Comparison of ENCODE assay signal across 32 cellular contexts in genomic region chr3:22322861-22323260, GRCh38.
"Had no signal": no experiment of that assay in that cellular context is flagged by ENCODE, and none has a peak within 500 bp of the region (broad histone marks: within the 10 kb centered on the region; RNA-seq: fewer than 3 reads in every experiment).

No MANE protein-coding gene starts in this region.

- H3K9me3 ChIP-seq: heart right ventricle, left lung, lower lobe of right lung, pancreas, prostate gland, suprapubic skin, thoracic aorta, tibial nerve, uterus had no signal

- H3K4me1 Mint-ChIP-seq: immature natural killer cell; mesothelial cell of epicardium; naive B cell; natural killer cell; nephron progenitor cell; stimulated activated effector memory CD8-positive, alpha-beta T cell treated with anti-CD3 and anti-CD28 coated beads, Interleukin-12 subunit alpha, Interleukin-12 subunit beta, amount 100 ng/mL, for 72 hours had no signal

- H3K4me1 ChIP-seq: heart right ventricle, left lung, lower lobe of right lung, pancreas, prostate gland, suprapubic skin, tibial nerve, uterus had no signal

- H3K9me3 Mint-ChIP-seq: mesothelial cell of epicardium, nephron progenitor cell, type B pancreatic cell had no signal

- H2AFZ ChIP-seq: hepatocyte had no signal

- H3K27ac Mint-ChIP-seq: immature natural killer cell; mesothelial cell of epicardium; naive B cell; natural killer cell; nephron progenitor cell; stimulated activated effector memory CD8-positive, alpha-beta T cell treated with anti-CD3 and anti-CD28 coated beads, Interleukin-12 subunit alpha, Interleukin-12 subunit beta, amount 100 ng/mL, for 72 hours; stimulated activated naive CD8-positive, alpha-beta T cell treated with anti-CD3 and anti-CD28 coated beads, Interleukin-15, Interleukin-2, amounts not matched to agents 100 ng/mL and 50 ng/mL, for 24 hours; type B pancreatic cell had no signal

- H3K36me3 ChIP-seq: heart right ventricle, left lung, lower lobe of right lung, pancreas, prostate gland, suprapubic skin, thoracic aorta, tibial nerve, uterus had no signal

- H3K27ac ChIP-seq: heart right ventricle, hepatocyte, left lung, lower lobe of right lung, pancreas, prostate gland, skin epidermis, suprapubic skin, thoracic aorta, tibial nerve, uterus had no signal

- H3K4me3 ChIP-seq: heart right ventricle, hepatocyte, left lung, lower lobe of right lung, pancreas, prostate gland, skin epidermis, suprapubic skin, thoracic aorta, tibial nerve, uterus had no signal

- H3K4me2 ChIP-seq: hepatocyte had no signal

- H3K36me3 Mint-ChIP-seq: immature natural killer cell; mesothelial cell of epicardium; naive B cell; natural killer cell; stimulated activated effector memory CD8-positive, alpha-beta T cell treated with anti-CD3 and anti-CD28 coated beads, Interleukin-12 subunit alpha, Interleukin-12 subunit beta, amount 100 ng/mL, for 72 hours; type B pancreatic cell had no signal

- FAIRE-seq: islet of Langerhans, kidney, pancreas had no signal

- H3K27me3 Mint-ChIP-seq: naive B cell; stimulated activated naive CD8-positive, alpha-beta T cell treated with anti-CD3 and anti-CD28 coated beads, Interleukin-15, Interleukin-2, amounts not matched to agents 100 ng/mL and 50 ng/mL, for 24 hours had no signal

- DNase-seq: heart right ventricle; immature natural killer cell; kidney; left colon; left lung; lower lobe of right lung; mammary epithelial cell; mesenchymal stem cell; naive B cell; natural killer cell; nephron progenitor cell; pancreas; posterior cingulate gyrus; retina; right cardiac atrium; stimulated activated CD4-positive, alpha-beta T cell treated with anti-CD3 and anti-CD28 coated beads, Interleukin-12 subunit alpha, Interleukin-12 subunit beta, amount 100 ng/mL, for 4 hours; stimulated activated CD4-positive, alpha-beta T cell treated with anti-CD3 and anti-CD28 coated beads, Interleukin-15, amount 100 ng/mL, for 24 hours; stimulated activated CD4-positive, alpha-beta T cell treated with anti-CD3 and anti-CD28 coated beads, Interleukin-2, amount 100 ng/mL, for 24 hours; stimulated activated CD4-positive, alpha-beta T cell treated with anti-CD3 and anti-CD28 coated beads, Interleukin-4, amount 100 ng/mL, for 24 hours; stimulated activated naive CD4-positive, alpha-beta T cell; uterus had no signal

- H3K27me3 ChIP-seq: heart right ventricle, hepatocyte, left lung, pancreas, suprapubic skin, tibial nerve, uterus had no signal

- H3K79me2 ChIP-seq: hepatocyte had no signal

- H3K4me3 Mint-ChIP-seq: immature natural killer cell; mesothelial cell of epicardium; naive B cell; natural killer cell; nephron progenitor cell; stimulated activated effector memory CD8-positive, alpha-beta T cell treated with anti-CD3 and anti-CD28 coated beads, Interleukin-12 subunit alpha, Interleukin-12 subunit beta, amount 100 ng/mL, for 72 hours; stimulated activated naive CD8-positive, alpha-beta T cell treated with anti-CD3 and anti-CD28 coated beads, Interleukin-15, Interleukin-2, amounts not matched to agents 100 ng/mL and 50 ng/mL, for 24 hours; type B pancreatic cell had no signal
